8 cellular contexts compared by ENCODE assay signal in the genomic region with DNA sequence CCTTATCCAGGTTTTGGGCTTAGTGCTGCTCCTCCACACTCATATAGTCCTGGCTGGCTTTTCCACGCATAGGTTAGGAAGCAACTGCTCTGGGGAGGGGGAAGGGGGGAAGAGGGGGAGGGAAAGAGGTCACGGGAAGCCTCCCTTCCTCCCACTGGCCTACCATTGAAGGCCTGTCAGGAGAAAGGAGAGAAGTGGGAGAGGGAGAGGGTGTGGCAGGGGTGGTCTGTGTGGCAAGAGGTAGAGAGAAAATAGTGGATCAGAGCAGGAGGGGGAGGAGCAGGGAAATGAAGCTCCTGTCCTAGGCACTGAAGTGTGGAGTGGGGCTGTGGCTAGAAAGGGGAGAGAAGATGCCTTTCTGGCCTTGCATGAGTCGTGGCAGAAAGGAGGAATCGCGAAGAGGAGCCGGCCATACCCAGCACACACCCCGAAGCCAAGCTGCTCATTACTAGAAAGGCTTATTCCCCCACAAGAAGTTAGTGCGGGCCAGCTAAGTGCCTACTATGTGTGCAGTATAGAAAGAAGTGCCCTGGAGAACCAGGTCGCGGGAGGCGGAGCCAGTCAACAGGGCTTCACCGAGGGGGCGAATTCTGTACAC. TPM values are rescaled to one million over a fixed set of nuclear protein-coding genes. Genes with fewer than 3 reads are reported as not detected.
DNase-seq lines count a peak whose midpoint lies in the region; ATAC-seq and TF ChIP-seq lines count a peak whose summit lies in the region.

No MANE protein-coding gene starts in this region.

- no peaks in the 10 kb centered on the region for H3K27me3 ChIP-seq in DND-41 (ENCODE audit: insufficient read depth, low read length, poor library complexity)

- H3K36me3 Mint-ChIP-seq in chondrocyte (ENCODE audit: low read depth) (no peaks in the 10 kb centered on the region), neural crest cell (ENCODE audit: low read depth) (no peaks in the 10 kb centered on the region)

- H3K4me1 ChIP-seq in DND-41 (ENCODE audit: insufficient read depth, low read length): peaks cover 29% of the 10 kb centered on the region

- H3K4me3 ChIP-seq in DND-41 (ENCODE audit: low read depth in 1 of 2, low read length in 2 of 2): peak overlapping the region; percentile 13 to 73; a peak in 3 of 4 replicates
- peak overlapping the region; percentile 61 for H3K4me3 ChIP-seq in Jurkat, Clone E6-1 (ENCODE audit: low read length)

- peak overlapping the region; percentile 76 for H2AFZ ChIP-seq in DND-41 (ENCODE audit: low read depth, low read length)

- peak overlapping the region; percentile 72 for H3K9ac ChIP-seq in DND-41 (ENCODE audit: low read depth, low read length)

- H3K27ac Mint-ChIP-seq in chondrocyte (ENCODE audit: unreplicated experiment) (peak overlapping the region; percentile 67), neural crest cell (ENCODE audit: unreplicated experiment) (peak overlapping the region; percentile 24)

- peak overlapping the region; percentile 86 for H3K4me3 Mint-ChIP-seq in chondrocyte (ENCODE audit: unreplicated experiment)
- H3K4me3 Mint-ChIP-seq in neural crest cell: peak overlapping the region; percentile 94

- H4K20me1 ChIP-seq in DND-41 (ENCODE audit: insufficient read depth, low read length): no peaks in the 10 kb centered on the region

- no peaks in the 10 kb centered on the region for H3K27me3 Mint-ChIP-seq in chondrocyte (ENCODE audit: low read depth)
- H3K27me3 Mint-ChIP-seq in neural crest cell (ENCODE audit: low read depth): no peaks in the 10 kb centered on the region

- peaks cover 12% of the 10 kb centered on the region for H3K79me2 ChIP-seq in DND-41 (ENCODE audit: insufficient read depth, low read length)

- TF ChIP-seq CTCF in DND-41 (IDR thresholded peaks at IDR 0.05; ENCODE audit: borderline replicate concordance, extremely low read depth, low read length, poor library complexity, severe bottlenecking): no peak
- no peak for TF ChIP-seq CTCF in chondrocyte (IDR thresholded peaks at IDR 0.05)
- TF ChIP-seq CTCF in neural crest cell (conservative IDR thresholded peaks at IDR 0.05): no peak

- no peaks in the 10 kb centered on the region for H3K9me3 Mint-ChIP-seq in chondrocyte (ENCODE audit: low read depth)
- H3K9me3 Mint-ChIP-seq in neural crest cell: no peaks in the 10 kb centered on the region

- H3K4me1 Mint-ChIP-seq in chondrocyte (ENCODE audit: low read depth) (peaks cover 12% of the 10 kb centered on the region), neural crest cell (peaks cover 56% of the 10 kb centered on the region)

- DNase-seq in DND-41: no peak
- DNase-seq in Jurkat, Clone E6-1 (ENCODE audit: low read depth, low spot score): no peak
- no peak for DNase-seq in chondrocyte (ENCODE audit: low spot score)
- DNase-seq in neural crest cell (ENCODE audit: low read depth, low spot score): no peak
- no peak for DNase-seq in NCI-H1417 (lab: John Stamatoyannopoulos, UW)
- no peak for DNase-seq in GM19240 (ENCODE audit: insufficient read length, low spot score)
- DNase-seq in medulla oblongata (ENCODE audit: extremely low spot score): no peak

- H3K4me2 ChIP-seq in DND-41 (ENCODE audit: insufficient read depth, low read length): peak overlapping the region; percentile 79

- peak; percentile 0; the same call in 1 of the 3 replicates for ATAC-seq in DND-41 (ENCODE audit: insufficient read depth, low read depth)
- no peak for ATAC-seq in GM21723 (IDR thresholded peaks at IDR 0.05; ENCODE audit: unreplicated experiment)

- H3K36me3 ChIP-seq in DND-41 (ENCODE audit: insufficient read depth, low read length): 0 out of 2 replicates have a peak, but pooled peaks cover 7% of the 10 kb centered on the region

- H3K27ac ChIP-seq in DND-41 (ENCODE audit: low read length): peak overlapping the region; percentile 76

- H3K9me3 ChIP-seq in DND-41 (ENCODE audit: insufficient read depth, low read length, severe bottlenecking): no peaks in the 10 kb centered on the region

RNA-seq across cellular contexts. Expression of gene TMEM164, which starts 1.1 kb away (rescaled TPM):
- 15.2 TPM for polyA plus RNA-seq in Jurkat, Clone E6-1 (2012; ENCODE audit: insufficient read depth, insufficient read length)
- total RNA-seq in chondrocyte: 9.0 to 12.7 TPM (median 11.8 TPM) in 3 replicates
- total RNA-seq in neural crest cell: 85.3 and 90.2 TPM in 2 replicates
